ENCODE assay signal across 25 cellular contexts in genomic region chr15:83487519-83487918, GRCh38. TPM values are rescaled to one million over a fixed set of nuclear protein-coding genes. Genes with fewer than 3 reads are reported as not detected.
"Had no signal": no experiment of that assay in that cellular context is flagged by ENCODE, and none has a peak within 500 bp of the region (broad histone marks: within the 10 kb centered on the region; RNA-seq: fewer than 3 reads in every experiment).

No MANE protein-coding gene starts in this region.

- H3K4me1 Mint-ChIP-seq: mesothelial cell of epicardium, naive B cell had no signal

- ATAC-seq: gastrocnemius medialis, heart right ventricle, left cardiac atrium, left lung, left ventricle myocardium superior, lower lobe of right lung, mucosa of descending colon had no signal

- H3K4me3 ChIP-seq: coronary artery, esophagus squamous epithelium, gastrocnemius medialis, heart right ventricle, left lung, lower lobe of right lung, mucosa of descending colon had no signal

- H3K4me3 Mint-ChIP-seq: mesothelial cell of epicardium, naive B cell had no signal

- DNase-seq: dermis blood vessel endothelial cell; effector CD8-positive, alpha-beta T cell; esophagus squamous epithelium; foreskin fibroblast; foreskin melanocyte; gastrocnemius medialis; glutamatergic neuron; heart right ventricle; hippocampal formation; left cardiac atrium; left lung; left ventricle myocardium superior; lower lobe of right lung; mesenchymal stem cell; mucosa of descending colon; naive B cell had no signal

- H3K36me3 ChIP-seq: esophagus squamous epithelium, gastrocnemius medialis, heart right ventricle, left lung, lower lobe of right lung had no signal

- H3K27ac Mint-ChIP-seq: mesothelial cell of epicardium, naive B cell had no signal

- H3K27me3 ChIP-seq: esophagus squamous epithelium, gastrocnemius medialis had no signal

- H3K4me1 ChIP-seq: esophagus squamous epithelium, gastrocnemius medialis, heart right ventricle, left lung, lower lobe of right lung had no signal

- H3K9me3 ChIP-seq: gastrocnemius medialis, mucosa of descending colon had no signal

- H3K27ac ChIP-seq: coronary artery, esophagus squamous epithelium, gastrocnemius medialis, heart right ventricle, left lung, lower lobe of right lung had no signal

- FAIRE-seq: colon, endothelial cell of umbilical vein, islet of Langerhans, keratinocyte had no signal

RNA-seq across cellular contexts. Expression of gene SH3GL3, which starts 40.4 kb away (rescaled TPM):
- total RNA-seq: dermis blood vessel endothelial cell, endothelial cell of umbilical vein, gastrocnemius medialis, glomerular endothelial cell, left ventricle myocardium superior, lung microvascular endothelial cell, mesenteric fat pad had no signal
